ENCODE assay signal across 35 cellular contexts in the genomic region with DNA sequence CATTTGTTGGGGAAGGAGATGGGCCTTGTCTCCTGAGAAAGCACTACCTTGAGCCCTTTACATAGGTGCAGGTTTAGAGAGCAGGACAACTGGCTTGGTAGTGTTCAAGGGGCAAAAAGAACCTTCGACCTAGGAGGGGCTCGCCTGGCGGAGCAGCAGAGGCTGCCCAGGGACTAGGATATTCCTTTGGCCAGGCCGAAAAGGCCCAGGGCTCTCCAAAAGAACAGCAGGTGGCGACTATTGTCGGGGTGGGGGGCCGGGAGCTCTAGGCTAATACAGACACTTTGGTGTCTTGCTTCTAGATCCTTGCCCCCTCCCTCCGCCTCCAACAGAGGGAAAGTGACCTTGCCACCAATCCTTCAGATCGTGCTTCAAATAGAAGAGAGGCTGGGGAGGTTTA. TPM values are rescaled to one million over a fixed set of nuclear protein-coding genes. Genes with fewer than 3 reads are reported as not detected.
"Had no signal": no experiment of that assay in that cellular context is flagged by ENCODE, and none has a peak within 500 bp of the region (broad histone marks: within the 10 kb centered on the region; RNA-seq: fewer than 3 reads in every experiment).

No MANE protein-coding gene starts in this region.

- DNase-seq: activated CD4-positive, alpha-beta T cell treated with anti-CD3 and anti-CD28 coated beads for 48 hours; activated CD4-positive, alpha-beta T cell treated with anti-CD3 and anti-CD28 coated beads, Interleukin-2, amount 50 U/mL, for 48 hours; activated CD8-positive, alpha-beta memory T cell treated with anti-CD3 and anti-CD28 coated beads, Interleukin-2, amount 50 U/mL, for 4 hours; activated gamma-delta T cell treated with Interleukin-2 at 50 U/mL for 16 hours; activated naive CD4-positive, alpha-beta T cell treated with anti-CD3 and anti-CD28 coated beads, Interleukin-2, amount 50 U/mL, for 16 hours; activated T-cell treated with anti-CD3 and anti-CD28 coated beads, Interleukin-2, amount 50 U/mL, for 24 hours; amniotic stem cell; dermis blood vessel endothelial cell; effector CD4-positive, alpha-beta T cell; esophagus squamous epithelium; foreskin melanocyte; immature natural killer cell; naive B cell; nephron progenitor cell; pancreas; sigmoid colon; small intestine; stimulated activated CD4-positive, alpha-beta T cell treated with anti-CD3 and anti-CD28 coated beads, Interleukin-4, amount 100 ng/mL, for 24 hours; T-helper 9 cell; uterus had no signal

- H3K9me3 Mint-ChIP-seq: activated T-cell treated with anti-CD3 and anti-CD28 coated beads, Interleukin-2, amount 50 U/mL, for 24 hours; stimulated activated naive CD8-positive, alpha-beta T cell treated with anti-CD3 and anti-CD28 coated beads, Interleukin-15, Interleukin-2, amounts not matched to agents 100 ng/mL and 50 ng/mL, for 24 hours; T-helper 1 cell treated with Interleukin-12 subunit alpha and Interleukin-12 subunit beta and Interleukin-4 antibody, amounts not matched to agents 30 μg/mL and 1 μg/mL, for 36 hours; type B pancreatic cell had no signal

- H3K4me1 Mint-ChIP-seq: immature natural killer cell; mesothelial cell of epicardium; naive B cell; stimulated activated effector memory CD8-positive, alpha-beta T cell treated with anti-CD3 and anti-CD28 coated beads, Interleukin-12 subunit alpha, Interleukin-12 subunit beta, amount 100 ng/mL, for 72 hours had no signal

- H3K36me3 ChIP-seq: esophagus squamous epithelium, pancreas, prostate gland, sigmoid colon, thoracic aorta, uterus had no signal

- H3K4me1 ChIP-seq: esophagus squamous epithelium, pancreas, prostate gland, sigmoid colon, uterus had no signal

- H3K36me3 Mint-ChIP-seq: immature natural killer cell; mesothelial cell of epicardium; naive B cell; stimulated activated effector memory CD8-positive, alpha-beta T cell treated with anti-CD3 and anti-CD28 coated beads, Interleukin-12 subunit alpha, Interleukin-12 subunit beta, amount 100 ng/mL, for 72 hours; type B pancreatic cell had no signal

- H3K27ac Mint-ChIP-seq: activated T-cell treated with anti-CD3 and anti-CD28 coated beads, Interleukin-2, amount 50 U/mL, for 24 hours; immature natural killer cell; mesothelial cell of epicardium; naive B cell; nephron progenitor cell; stimulated activated effector memory CD8-positive, alpha-beta T cell treated with anti-CD3 and anti-CD28 coated beads, Interleukin-12 subunit alpha, Interleukin-12 subunit beta, amount 100 ng/mL, for 72 hours; stimulated activated naive CD8-positive, alpha-beta T cell treated with anti-CD3 and anti-CD28 coated beads, Interleukin-15, Interleukin-2, amounts not matched to agents 100 ng/mL and 50 ng/mL, for 24 hours; T-helper 1 cell treated with Interleukin-12 subunit alpha and Interleukin-12 subunit beta and Interleukin-4 antibody, amounts not matched to agents 30 μg/mL and 1 μg/mL, for 36 hours; type B pancreatic cell had no signal

- H3K4me3 Mint-ChIP-seq: activated T-cell treated with anti-CD3 and anti-CD28 coated beads, Interleukin-2, amount 50 U/mL, for 24 hours; immature natural killer cell; mesothelial cell of epicardium; stimulated activated effector memory CD8-positive, alpha-beta T cell treated with anti-CD3 and anti-CD28 coated beads, Interleukin-12 subunit alpha, Interleukin-12 subunit beta, amount 100 ng/mL, for 72 hours; stimulated activated naive CD8-positive, alpha-beta T cell treated with anti-CD3 and anti-CD28 coated beads, Interleukin-15, Interleukin-2, amounts not matched to agents 100 ng/mL and 50 ng/mL, for 24 hours; T-helper 1 cell treated with Interleukin-12 subunit alpha and Interleukin-12 subunit beta and Interleukin-4 antibody, amounts not matched to agents 30 μg/mL and 1 μg/mL, for 36 hours; type B pancreatic cell had no signal

- ATAC-seq: activated CD4-positive, CD25-positive, alpha-beta regulatory T cell treated with anti-CD3 and anti-CD28 coated beads, Interleukin-2, amount 50 U/mL, for 24 hours; pancreas; stimulated activated effector memory CD8-positive, alpha-beta T cell treated with anti-CD3 and anti-CD28 coated beads, Interleukin-12 subunit alpha, Interleukin-12 subunit beta, amount 100 ng/mL, for 72 hours had no signal

- H3K9me3 ChIP-seq: esophagus squamous epithelium, pancreas, prostate gland, sigmoid colon, thoracic aorta, uterus had no signal

- H3K27ac ChIP-seq: epithelial cell of prostate, esophagus squamous epithelium, pancreas, prostate gland, sigmoid colon, thoracic aorta, uterus, VCaP had no signal

- H3K4me3 ChIP-seq: esophagus squamous epithelium, pancreas, prostate gland, sigmoid colon, thoracic aorta, uterus had no signal

RNA-seq across cellular contexts. Expression of a gene that starts 7.1 kb away (rescaled TPM):
- total RNA-seq: activated CD8-positive, alpha-beta memory T cell treated with anti-CD3 and anti-CD28 coated beads for 36 hours; bronchial epithelial cell; dermis blood vessel endothelial cell; esophagus squamous epithelium; glomerular endothelial cell; lower leg skin; mesothelial cell of epicardium; pancreas; prostate gland; subcutaneous adipose tissue; thoracic aorta; uterus had no signal
- polyA plus RNA-seq: immature natural killer cell, pancreas, small intestine had no signal
